ENCODE assay signal across 1 cellular context in genomic region chr16:69565611-69566436, GRCh38.
TF ChIP-seq lines count a peak whose summit lies in the region.

Gene NFAT5 (plus strand): TSS chr16:69565966. CDS start chr16:69566302, 336 bp downstream.

TF ChIP-seq in HCT116, 20 proteins besides CTCF, POLR2A, EP300 and RAD21 (continued from another document):
- no peak for TF ChIP-seq CEBPB (IDR thresholded peaks at IDR 0.05; ENCODE audit: low read depth)
- TF ChIP-seq TCF7L2 (IDR thresholded peaks at IDR 0.05; ENCODE audit: borderline replicate concordance, extremely low read depth, insufficient read depth, insufficient read length): peak; percentile 31
- TF ChIP-seq FOSL1 (IDR thresholded peaks at IDR 0.05; ENCODE audit: low read depth): peak; percentile 30; the same call in 1 of the 2 replicates
